Comparison of ENCODE assay signal across 11 cellular contexts in genomic region chr14:20998674-20999366, GRCh38. TPM values are rescaled to one million over a fixed set of nuclear protein-coding genes. Genes with fewer than 3 reads are reported as not detected.
DNase-seq lines count a peak whose midpoint lies in the region; ATAC-seq and TF ChIP-seq lines count a peak whose summit lies in the region.
"Had no signal": no experiment of that assay in that cellular context is flagged by ENCODE, and none has a peak within 500 bp of the region (broad histone marks: within the 10 kb centered on the region; RNA-seq: fewer than 3 reads in every experiment).

A gene with protein sequence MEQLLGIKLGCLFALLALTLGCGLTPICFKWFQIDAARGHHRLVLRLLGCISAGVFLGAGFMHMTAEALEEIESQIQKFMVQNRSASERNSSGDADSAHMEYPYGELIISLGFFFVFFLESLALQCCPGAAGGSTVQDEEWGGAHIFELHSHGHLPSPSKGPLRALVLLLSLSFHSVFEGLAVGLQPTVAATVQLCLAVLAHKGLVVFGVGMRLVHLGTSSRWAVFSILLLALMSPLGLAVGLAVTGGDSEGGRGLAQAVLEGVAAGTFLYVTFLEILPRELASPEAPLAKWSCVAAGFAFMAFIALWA (plus strand): TSS chr14:20999293. CDS start chr14:20999447, 154 bp downstream.

- H3K4me3 ChIP-seq in mammary epithelial cell (replicated peaks in 1 of 3; ENCODE audit: insufficient read depth in 1 of 3, low read depth in 2 of 3, low read length in 3 of 3) (no peak within 1 kb of the TSS), lower leg skin (ENCODE audit: low read depth, poor library complexity, severe bottlenecking) (no peak within 1 kb of the TSS)

- H3K4me3 Mint-ChIP-seq in activated CD4-positive, alpha-beta T cell treated with anti-CD3 and anti-CD28 coated beads for 36 hours: no peak within 1 kb of the TSS
- peak within 1 kb of the TSS; percentile 84 for H3K4me3 Mint-ChIP-seq in type B pancreatic cell
- H3K4me3 Mint-ChIP-seq: B cell had no signal

- no peaks in the 10 kb centered on the region for H4K20me1 ChIP-seq in mammary epithelial cell (ENCODE audit: insufficient read depth, low read length)

- peaks cover 13% of the 10 kb centered on the region for H3K36me3 ChIP-seq in mammary epithelial cell (ENCODE audit: insufficient read depth, low read length)

- in situ Hi-C loops in mammary epithelial cell (cut with MboI; ENCODE audit: low sequenced_read_pairs in 2 of 2) (no loop called here), KBM-7 (cut with MboI; ENCODE audit: low pct_unique_long_range_greater_than_20kb, low sequenced_read_pairs) (no loop called here)

- intact Hi-C loops in activated CD4-positive, alpha-beta T cell treated with anti-CD3 and anti-CD28 coated beads for 36 hours (cut with DNase I, micrococcal nuclease): no loop called here
- intact Hi-C loops in mammary epithelial cell (cut with micrococcal nuclease): no loop called here
- intact Hi-C loops in lower leg skin (cut with DNase I; ENCODE audit: low total_unique reads): no loop called here

- dilution Hi-C loops in mammary epithelial cell (cut with HindIII; ENCODE audit: low sequenced_read_pairs): no loop called here

- peak; percentile 36 for ATAC-seq in activated CD4-positive, alpha-beta T cell treated with anti-CD3 and anti-CD28 coated beads for 36 hours
- no peak for ATAC-seq in HG03521 (IDR thresholded peaks at IDR 0.05; ENCODE audit: unreplicated experiment)

- H3K4me1 Mint-ChIP-seq in activated CD4-positive, alpha-beta T cell treated with anti-CD3 and anti-CD28 coated beads for 36 hours: peaks cover 23% of the 10 kb centered on the region
- peaks cover 17% of the 10 kb centered on the region for H3K4me1 Mint-ChIP-seq in type B pancreatic cell (ENCODE audit: unreplicated experiment)
- H3K4me1 Mint-ChIP-seq: B cell had no signal

- no peaks in the 10 kb centered on the region for H3K27me3 Mint-ChIP-seq in activated CD4-positive, alpha-beta T cell treated with anti-CD3 and anti-CD28 coated beads for 36 hours
- H3K27me3 Mint-ChIP-seq in type B pancreatic cell: no peaks in the 10 kb centered on the region
- H3K27me3 Mint-ChIP-seq: B cell had no signal

- peak within 1 kb of the TSS; percentile 38 for H3K27ac ChIP-seq in mammary epithelial cell (ENCODE audit: insufficient read depth, low read depth, low read length)

- H3K4me1 ChIP-seq in mammary epithelial cell (ENCODE audit: insufficient read depth, low read length): peaks cover 9% of the 10 kb centered on the region

- 24% methylated on average over 5 of the region's 6 CpGs for WGBS in mammary epithelial cell (ENCODE audit: low coverage, missing lambda C conversion rate)
- 21 to 32% methylated on average over 6 of the region's 6 CpGs for WGBS in lower leg skin, 2 donors

- DNase-seq in activated CD4-positive, alpha-beta T cell treated with anti-CD3 and anti-CD28 coated beads for 36 hours: no peak
- no peak for DNase-seq in activated CD4-positive, alpha-beta T cell treated with anti-CD3 and anti-CD28 coated beads for 48 hours
- DNase-seq in mammary epithelial cell: peak; percentile 87
- peak; percentile 86 to 91 for DNase-seq in lower leg skin (ENCODE audit: low spot score in 2 of 2)
- DNase-seq in type B pancreatic cell (ENCODE audit: extremely low spot score, unreplicated experiment): no peak
- DNase-seq in KBM-7: no peak
- no peak for DNase-seq in NCI-H446 treated with DMSO at 0.1 percent for 48 hours (lab: John Stamatoyannopoulos, UW)
- DNase-seq: activated CD4-positive, alpha-beta T cell treated with anti-CD3 and anti-CD28 coated beads for 1 hour; NCI-H1436 treated with DMSO at 0.1 percent for 48 hours had no signal

- peak within 1 kb of the TSS; percentile 55 for H2AFZ ChIP-seq in mammary epithelial cell (ENCODE audit: low read depth, low read length)

- CTCF ChIA-PET in activated CD4-positive, alpha-beta T cell treated with anti-CD3 and anti-CD28 coated beads for 36 hours (lab: Charles Lee): interaction anchor here (0.6 to 7.1 kb wide), 9 partner anchors 9 to 331 kb away, joined by 3 to 68 read pairs (median 5); no protein-coding TSS in a partner anchor
- CTCF ChIA-PET in mammary epithelial cell (lab: Charles Lee; ENCODE audit: low non-redundant PET): interaction anchor here (0.6 kb wide), 1 partner anchor 16 kb away, joined by 4 read pairs; no protein-coding TSS in a partner anchor

- POLR2A ChIA-PET in activated CD4-positive, alpha-beta T cell treated with anti-CD3 and anti-CD28 coated beads for 36 hours (lab: Charles Lee): interaction anchor here (0.6 to 1.2 kb wide), 3 partner anchors 93 to 1508 kb away, joined by 3 read pairs; no protein-coding TSS in a partner anchor

- H3K4me2 ChIP-seq in mammary epithelial cell (ENCODE audit: insufficient read depth, low read depth, low read length): peak within 1 kb of the TSS; percentile 60

- H3K9me3 Mint-ChIP-seq in activated CD4-positive, alpha-beta T cell treated with anti-CD3 and anti-CD28 coated beads for 36 hours (ENCODE audit: low read depth): no peaks in the 10 kb centered on the region
- no peaks in the 10 kb centered on the region for H3K9me3 Mint-ChIP-seq in type B pancreatic cell

- H3K9ac ChIP-seq in mammary epithelial cell (ENCODE audit: insufficient read depth, low read length): no peak within 1 kb of the TSS

- H3K79me2 ChIP-seq in mammary epithelial cell (ENCODE audit: insufficient read depth, low read length): no peaks in the 10 kb centered on the region

- TF ChIP-seq POLR2A in lower leg skin (IDR thresholded peaks at IDR 0.05): no peak

- peaks cover 33% of the 10 kb centered on the region for H3K36me3 Mint-ChIP-seq in activated CD4-positive, alpha-beta T cell treated with anti-CD3 and anti-CD28 coated beads for 36 hours (ENCODE audit: low read depth)
- peaks cover 15% of the 10 kb centered on the region for H3K36me3 Mint-ChIP-seq in type B pancreatic cell

- BruUV-seq in mammary epithelial cell (replicated peaks; lab: Mats Ljungman, UMichigan): no TSS peak

- H3K9me3 ChIP-seq in mammary epithelial cell (replicated peaks; ENCODE audit: insufficient read depth, low read length): no peaks in the 10 kb centered on the region

- no peaks in the 10 kb centered on the region for H3K27me3 ChIP-seq in mammary epithelial cell (ENCODE audit: insufficient read depth, low read length)

- TF ChIP-seq CTCF in mammary epithelial cell (conservative IDR thresholded peaks at IDR 0.05 in 1 of 2, IDR thresholded peaks at IDR 0.05 in 1 of 2; ENCODE audit: extremely low read depth in 1 of 2, insufficient read depth in 1 of 2, low read depth in 1 of 2, low read length in 2 of 2) (no peak), lower leg skin (IDR thresholded peaks at IDR 0.05) (no peak), type B pancreatic cell (conservative IDR thresholded peaks at IDR 0.05) (no peak)

- H3K27ac Mint-ChIP-seq in activated CD4-positive, alpha-beta T cell treated with anti-CD3 and anti-CD28 coated beads for 36 hours: no peak within 1 kb of the TSS
- H3K27ac Mint-ChIP-seq in type B pancreatic cell: peak within 1 kb of the TSS; percentile 96
- H3K27ac Mint-ChIP-seq: B cell had no signal

RNA-seq across cellular contexts. Expression of the gene that starts here (rescaled TPM):
- under 1 TPM; 0.21 to 0.30 TPM for total RNA-seq in activated CD4-positive, alpha-beta T cell treated with anti-CD3 and anti-CD28 coated beads for 36 hours
- total RNA-seq in mammary epithelial cell (not detected), lower leg skin (100 to 1,000 TPM in 1 of 4 donors, 10 to 100 TPM in 3; 25.3 to 117 (median 46.9) TPM), type B pancreatic cell (ENCODE audit: low replicate concordance) (4.5 and 14.2 TPM in 2 replicates)
- polyA plus RNA-seq in mammary epithelial cell: 0.11 TPM
- not detected for polyA minus RNA-seq in mammary epithelial cell

Comparison
In these comparisons a context has a peak if more than half of its experiments do, and no peak if none do; other contexts are left out.
1. Peak in ATAC-seq in activated CD4-positive, alpha-beta T cell treated with anti-CD3 and anti-CD28 coated beads for 36 hours; RNA of the gene not detected or under 1 TPM.
2. Peak in DNase-seq, H3K27ac ChIP-seq and H3K4me2 ChIP-seq in mammary epithelial cell; RNA of the gene not detected or under 1 TPM.
3. DNase-seq: peak in lower leg skin (2 of 2); none in activated CD4-positive, alpha-beta T cell treated with anti-CD3 and anti-CD28 coated beads for 36 hours (single experiment), activated CD4-positive, alpha-beta T cell treated with anti-CD3 and anti-CD28 coated beads for 48 hours (single experiment), type B pancreatic cell (single experiment), KBM-7 (single experiment) and NCI-H446 treated with DMSO at 0.1 percent for 48 hours (single experiment).